Comparison of ENCODE assay signal across 10 cellular contexts in genomic region chr18:37578886-37579513, GRCh38. TPM values are rescaled to one million over a fixed set of nuclear protein-coding genes. Genes with fewer than 3 reads are reported as not detected.
DNase-seq lines count a peak whose midpoint lies in the region; ATAC-seq and TF ChIP-seq lines count a peak whose summit lies in the region.
"Had no signal": no experiment of that assay in that cellular context is flagged by ENCODE, and none has a peak within 500 bp of the region (broad histone marks: within the 10 kb centered on the region; RNA-seq: fewer than 3 reads in every experiment).

No MANE protein-coding gene starts in this region.

- no peaks in the 10 kb centered on the region for H3K9me3 ChIP-seq in lower lobe of right lung

- no peaks in the 10 kb centered on the region for H3K36me3 ChIP-seq in lower lobe of right lung

- no peak overlapping the region for H3K4me3 Mint-ChIP-seq in activated CD8-positive, alpha-beta T cell treated with anti-CD3 and anti-CD28 coated beads for 36 hours
- H3K4me3 Mint-ChIP-seq: activated naive CD8-positive, alpha-beta T cell had no signal

- peaks cover 3% of the 10 kb centered on the region for H3K27me3 Mint-ChIP-seq in activated CD8-positive, alpha-beta T cell treated with anti-CD3 and anti-CD28 coated beads for 36 hours

- no peaks in the 10 kb centered on the region for H3K36me3 Mint-ChIP-seq in activated CD8-positive, alpha-beta T cell treated with anti-CD3 and anti-CD28 coated beads for 36 hours (ENCODE audit: low read depth)
- H3K36me3 Mint-ChIP-seq: activated naive CD8-positive, alpha-beta T cell had no signal

- no peak overlapping the region for H3K27ac ChIP-seq in lower lobe of right lung

- H3K27ac Mint-ChIP-seq in activated CD8-positive, alpha-beta T cell treated with anti-CD3 and anti-CD28 coated beads for 36 hours = no peak overlapping the region
- H3K27ac Mint-ChIP-seq: activated naive CD8-positive, alpha-beta T cell had no signal

- no peak for DNase-seq in AG04449 (ENCODE audit: low read depth, low spot score)
- peak; percentile 12 for DNase-seq in HT-29 (ENCODE audit: low spot score)
- DNase-seq in activated CD8-positive, alpha-beta T cell treated with anti-CD3 and anti-CD28 coated beads for 36 hours = peak; percentile 43
- DNase-seq in lower lobe of right lung = no peak
- DNase-seq in activated T-cell treated with anti-CD3 and anti-CD28 coated beads for 4 hours = no peak
- no peak for DNase-seq in GF-D8 (lab: John Stamatoyannopoulos, UW)

- no peaks in the 10 kb centered on the region for H3K4me1 ChIP-seq in lower lobe of right lung

- intact Hi-C loops in activated CD8-positive, alpha-beta T cell treated with anti-CD3 and anti-CD28 coated beads for 36 hours (cut with micrococcal nuclease) = no loop called here
- intact Hi-C loops in lower lobe of right lung (cut with DNase I) = no loop called here

- ATAC-seq in GM18499 (IDR thresholded peaks at IDR 0.05; ENCODE audit: insufficient read depth, unreplicated experiment) = peak; percentile 63
- ATAC-seq in activated CD8-positive, alpha-beta T cell treated with anti-CD3 and anti-CD28 coated beads for 36 hours = peak; percentile 53
- peak; percentile 37 to 44 for ATAC-seq in lower lobe of right lung
- no peak for ATAC-seq in GM18520 (IDR thresholded peaks at IDR 0.05; ENCODE audit: unreplicated experiment)

- peak; percentile 11 for TF ChIP-seq CTCF in AG04449 (IDR thresholded peaks at IDR 0.05; ENCODE audit: insufficient read depth, low read length, missing control alignments)
- TF ChIP-seq CTCF in activated CD8-positive, alpha-beta T cell treated with anti-CD3 and anti-CD28 coated beads for 36 hours (IDR thresholded peaks at IDR 0.05) = peak; percentile 23
- TF ChIP-seq CTCF in lower lobe of right lung (IDR thresholded peaks at IDR 0.05) = peak; percentile 48

- H3K9me3 Mint-ChIP-seq in activated CD8-positive, alpha-beta T cell treated with anti-CD3 and anti-CD28 coated beads for 36 hours = no peaks in the 10 kb centered on the region

- H3K4me3 ChIP-seq in AG04449 (ENCODE audit: low read depth, low read length) (no peak overlapping the region), lower lobe of right lung (no peak overlapping the region)

- CTCF ChIA-PET in AG04449 (lab: Yijun Ruan, JAX) = no interaction called here
- CTCF ChIA-PET in activated CD8-positive, alpha-beta T cell treated with anti-CD3 and anti-CD28 coated beads for 36 hours (lab: Charles Lee) = interaction anchor here (1.0 kb wide), 1 partner anchor 13 kb away, joined by 3 read pairs; no protein-coding TSS in a partner anchor

- H3K4me1 Mint-ChIP-seq in activated CD8-positive, alpha-beta T cell treated with anti-CD3 and anti-CD28 coated beads for 36 hours (ENCODE audit: low read depth) = no peaks in the 10 kb centered on the region

- POLR2A ChIA-PET in AG04449 (lab: Yijun Ruan, JAX) = no interaction called here
- POLR2A ChIA-PET in activated CD8-positive, alpha-beta T cell treated with anti-CD3 and anti-CD28 coated beads for 36 hours (lab: Charles Lee) = no interaction called here

- peaks cover 4% of the 10 kb centered on the region for H3K27me3 ChIP-seq in lower lobe of right lung (ENCODE audit: low read depth)

RNA-seq across cellular contexts. Expression of gene CELF4, which starts 13.4 kb away (rescaled TPM):
- total RNA-seq in HT-29 (2014; rRNA removed; shearing (Covaris generic)) = not detected in 2 replicates
- total RNA-seq in activated CD8-positive, alpha-beta T cell treated with anti-CD3 and anti-CD28 coated beads for 36 hours = not detected
- 0.38 TPM for total RNA-seq in lower lobe of right lung
- total RNA-seq: skeletal muscle tissue had no signal

Comparison
In these comparisons a context has a peak if more than half of its experiments do, and no peak if none do; other contexts are left out.
1. DNase-seq: peak in HT-29 (single experiment) and activated CD8-positive, alpha-beta T cell treated with anti-CD3 and anti-CD28 coated beads for 36 hours (single experiment); none in AG04449 (single experiment), lower lobe of right lung (single experiment), activated T-cell treated with anti-CD3 and anti-CD28 coated beads for 4 hours (single experiment) and GF-D8 (single experiment).
2. Peak in every context shown above with its lines, with median percentiles within 50 percentile points of each other: CTCF ChIP-seq.